Comparison of ENCODE assay signal across 24 cellular contexts in genomic region chr20:4638826-4639225, GRCh38. TPM values are rescaled to one million over a fixed set of nuclear protein-coding genes. Genes with fewer than 3 reads are reported as not detected.
DNase-seq lines count a peak whose midpoint lies in the region; ATAC-seq, FAIRE-seq and TF ChIP-seq lines count a peak whose summit lies in the region.
"Had no signal": no experiment of that assay in that cellular context is flagged by ENCODE, and none has a peak within 500 bp of the region (broad histone marks: within the 10 kb centered on the region; RNA-seq: fewer than 3 reads in every experiment).

No MANE protein-coding gene starts in this region.

- POLR2A ChIA-PET in RWPE1 (lab: Yijun Ruan, JAX; ENCODE audit: low non-redundant PET) = no interaction called here
- POLR2A ChIA-PET in CD8-positive, alpha-beta T cell (lab: Charles Lee) = no interaction called here

- H3K4me1 ChIP-seq in foreskin keratinocyte = peaks cover 18% of the 10 kb centered on the region
- no peaks in the 10 kb centered on the region for H3K4me1 ChIP-seq in CD8-positive, alpha-beta T cell (ENCODE audit: insufficient read depth, low read length)
- H3K4me1 ChIP-seq: BE2C, BLaER1, Caco-2 had no signal

- H3K27ac Mint-ChIP-seq in CD8-positive, alpha-beta T cell = no peak overlapping the region
- H3K27ac Mint-ChIP-seq: CD14-positive monocyte had no signal

- H3K27ac ChIP-seq in RWPE1 = peak overlapping the region; percentile 59
- H3K27ac ChIP-seq in WERI-Rb-1 = peak overlapping the region; percentile 85
- H3K27ac ChIP-seq in foreskin keratinocyte = peak overlapping the region; percentile 16
- no peak overlapping the region for H3K27ac ChIP-seq in CD8-positive, alpha-beta T cell (ENCODE audit: low read depth, low read length)
- H3K27ac ChIP-seq: BLaER1 had no signal

- no peak overlapping the region for H3K4me3 Mint-ChIP-seq in CD8-positive, alpha-beta T cell
- H3K4me3 Mint-ChIP-seq: CD14-positive monocyte; CD4-positive, alpha-beta memory T cell; CD4-positive, CD25-positive, alpha-beta regulatory T cell had no signal

- H3K4me3 ChIP-seq in WERI-Rb-1 (ENCODE audit: low read depth, low read length) (no peak overlapping the region), bronchial epithelial cell (ENCODE audit: low read depth, low read length) (no peak overlapping the region)
- H3K4me3 ChIP-seq in CD8-positive, alpha-beta T cell (ENCODE audit: low read depth, low read length) = no peak overlapping the region
- H3K4me3 ChIP-seq: BLaER1 had no signal

- H3K9me3 ChIP-seq in WERI-Rb-1 (ENCODE audit: severe bottlenecking) = no peaks in the 10 kb centered on the region
- H3K9me3 ChIP-seq in CD8-positive, alpha-beta T cell (ENCODE audit: low read length) = no peaks in the 10 kb centered on the region
- H3K9me3 ChIP-seq: BE2C, Caco-2 had no signal

- no peaks in the 10 kb centered on the region for H3K36me3 ChIP-seq in WERI-Rb-1
- H3K36me3 ChIP-seq in bronchial epithelial cell (ENCODE audit: control insufficient read depth, insufficient read depth, low read length) = no peaks in the 10 kb centered on the region
- no peaks in the 10 kb centered on the region for H3K36me3 ChIP-seq in CD8-positive, alpha-beta T cell (ENCODE audit: insufficient read depth, low read length)
- H3K36me3 ChIP-seq: BE2C, BLaER1 had no signal

- DNase-seq in RWPE1 (ENCODE audit: low spot score) (peak; percentile 15), WERI-Rb-1 (no peak), bronchial epithelial cell (ENCODE audit: low read depth) (peak; percentile 58), foreskin keratinocyte (peak; percentile 40 to 69), medulla oblongata (ENCODE audit: extremely low spot score) (no peak)
- DNase-seq in CD8-positive, alpha-beta T cell = no peak
- no peak for DNase-seq in activated CD4-positive, CD25-positive, alpha-beta regulatory T cell treated with anti-CD3 and anti-CD28 coated beads, Interleukin-2, amount 50 U/mL, for 72 hours
- DNase-seq: 8988T; ACHN; BE2C; C1 segment of cervical spinal cord; Caco-2; Calu3; CD4-positive, alpha-beta memory T cell; CD4-positive, CD25-positive, alpha-beta regulatory T cell; DMS79 treated with DMSO at 0.1 percent for 48 hours; GF-D8 had no signal

- no peaks in the 10 kb centered on the region for H3K36me3 Mint-ChIP-seq in CD8-positive, alpha-beta T cell
- H3K36me3 Mint-ChIP-seq: CD14-positive monocyte; CD4-positive, CD25-positive, alpha-beta regulatory T cell had no signal

- H3K27me3 Mint-ChIP-seq in CD8-positive, alpha-beta T cell (ENCODE audit: low read depth) = peaks cover 7% of the 10 kb centered on the region
- H3K27me3 Mint-ChIP-seq: CD4-positive, CD25-positive, alpha-beta regulatory T cell had no signal

- no peak for ATAC-seq in foreskin keratinocyte
- no peak for ATAC-seq in CD8-positive, alpha-beta T cell

- TF ChIP-seq CTCF in RWPE1 (conservative IDR thresholded peaks at IDR 0.05; ENCODE audit: low read depth) (no peak), WERI-Rb-1 (IDR thresholded peaks at IDR 0.05; ENCODE audit: low read depth, low read length) (no peak), bronchial epithelial cell (IDR thresholded peaks at IDR 0.05; ENCODE audit: insufficient read depth, low read length, severe bottlenecking) (no peak), foreskin keratinocyte (conservative IDR thresholded peaks at IDR 0.05) (no peak)
- TF ChIP-seq CTCF in CD8-positive, alpha-beta T cell (IDR thresholded peaks at IDR 0.05) = no peak

- intact Hi-C loops in CD8-positive, alpha-beta T cell (cut with DNase I, micrococcal nuclease) = no loop called here

- no peaks in the 10 kb centered on the region for H3K4me1 Mint-ChIP-seq in CD8-positive, alpha-beta T cell (ENCODE audit: low read depth)
- H3K4me1 Mint-ChIP-seq: CD4-positive, CD25-positive, alpha-beta regulatory T cell had no signal

- no peaks in the 10 kb centered on the region for H3K27me3 ChIP-seq in WERI-Rb-1 (ENCODE audit: insufficient read depth, low read depth, severe bottlenecking)
- no peaks in the 10 kb centered on the region for H3K27me3 ChIP-seq in bronchial epithelial cell (ENCODE audit: control insufficient read depth, insufficient read depth, low read length)
- no peaks in the 10 kb centered on the region for H3K27me3 ChIP-seq in foreskin keratinocyte
- no peaks in the 10 kb centered on the region for H3K27me3 ChIP-seq in CD8-positive, alpha-beta T cell (ENCODE audit: insufficient read depth, low read length)
- H3K27me3 ChIP-seq: BLaER1 had no signal

- CTCF ChIA-PET in RWPE1 (lab: Yijun Ruan, JAX) = no interaction called here
- CTCF ChIA-PET in CD8-positive, alpha-beta T cell (lab: Charles Lee) = no interaction called here

- H3K9me3 Mint-ChIP-seq in CD8-positive, alpha-beta T cell = peaks cover 2% of the 10 kb centered on the region

- FAIRE-seq in bronchial epithelial cell (lab: Jason Lieb, UNC) = no peak
- FAIRE-seq: A204.1, D721Med, G401.6, GM12891, GM19239 had no signal

RNA-seq across cellular contexts. Expression of gene PRNP, which starts 47.4 kb away (rescaled TPM):
- total RNA-seq in bronchial epithelial cell (764 and 840 TPM in 2 replicates), foreskin keratinocyte (403 and 528 TPM in 2 replicates)
- 227 and 256 TPM in 2 replicates for polyA plus RNA-seq in foreskin keratinocyte
- 100 to 1,000 TPM; 110 to 113 TPM for total RNA-seq in CD8-positive, alpha-beta T cell

Comparison
In these comparisons a context has a peak if more than half of its experiments do, and no peak if none do; other contexts are left out.
1. DNase-seq: peak in RWPE1 (single experiment), bronchial epithelial cell (single experiment) and foreskin keratinocyte (2 of 2); none in WERI-Rb-1 (single experiment), CD8-positive, alpha-beta T cell (0 of 7), activated CD4-positive, CD25-positive, alpha-beta regulatory T cell treated with anti-CD3 and anti-CD28 coated beads, Interleukin-2, amount 50 U/mL, for 72 hours (single experiment) and medulla oblongata (single experiment).